Comparison of ENCODE assay signal across 8 cellular contexts in the genomic region with DNA sequence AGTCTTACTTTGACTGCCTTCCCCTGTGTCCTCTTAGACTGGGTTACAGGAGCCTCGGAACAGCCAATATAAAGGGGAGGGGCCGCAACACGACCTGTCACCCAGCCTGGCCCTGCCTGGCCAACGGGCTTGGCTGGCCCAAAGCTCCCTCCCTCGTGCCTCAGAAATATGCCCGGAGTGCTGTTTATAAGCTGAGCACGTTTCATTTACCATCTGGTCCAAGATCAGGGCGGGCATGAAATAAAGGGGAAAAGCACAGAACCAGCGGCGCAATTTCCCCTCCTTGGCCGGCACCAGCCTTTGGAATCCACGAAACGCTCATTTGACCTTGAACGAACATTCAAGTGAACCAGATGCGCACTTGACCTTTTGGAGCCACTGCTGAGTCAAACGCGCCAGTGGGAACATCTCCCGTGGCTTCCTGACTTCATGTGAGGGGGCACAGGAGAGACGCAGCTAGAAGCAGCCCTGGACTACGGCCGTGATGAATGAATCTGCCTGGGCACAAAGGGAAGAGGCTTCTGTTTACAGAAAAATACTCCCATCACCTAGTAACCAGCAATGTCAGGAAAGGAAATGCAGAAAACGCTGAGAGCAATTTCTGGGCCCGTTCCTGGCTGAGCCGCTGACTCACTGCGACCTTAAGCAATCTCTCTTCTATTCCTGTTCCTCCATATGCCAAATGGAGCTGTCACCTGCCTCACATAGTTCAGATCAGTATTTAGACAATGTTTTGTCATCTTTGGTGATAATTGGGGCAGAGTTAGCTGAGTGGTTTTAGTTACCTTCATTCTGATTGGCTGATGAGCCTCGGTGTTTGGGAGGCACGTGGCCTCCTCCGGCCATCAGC. TPM values are rescaled to one million over a fixed set of nuclear protein-coding genes. Genes with fewer than 3 reads are reported as not detected.
DNase-seq lines count a peak whose midpoint lies in the region; ATAC-seq and TF ChIP-seq lines count a peak whose summit lies in the region.

No MANE protein-coding gene starts in this region.

- H3K27me3 Mint-ChIP-seq in Caco-2 (ENCODE audit: insufficient read depth, unreplicated experiment): no peaks in the 10 kb centered on the region

- H3K4me1 ChIP-seq in Caco-2: peaks cover 33% of the 10 kb centered on the region

- POLR2A ChIA-PET in Caco-2 (lab: Charles Lee): interaction anchor here (0.7 kb wide), 1 partner anchor 31 kb away, joined by 4 read pairs; no protein-coding TSS in a partner anchor

- H3K4me3 ChIP-seq in Caco-2 (ENCODE audit: low read depth, low read length) (no peak overlapping the region), foreskin fibroblast (ENCODE audit: low read depth in 1 of 2, low read length in 2 of 2) (peak overlapping the region in 1 of 2 donors; percentile 5)

- intact Hi-C loops in Caco-2 (cut with micrococcal nuclease; ENCODE audit: unreplicated experiment): loop anchor here (1.0 to 5.0 kb wide), 4 partner anchors 10 to 68 kb away; a partner anchor contains a TSS

- H3K27me3 ChIP-seq in Caco-2 (replicated peaks; ENCODE audit: control insufficient read depth, insufficient read depth, low read length): no peaks in the 10 kb centered on the region

- no peak for ATAC-seq in HG02840 (IDR thresholded peaks at IDR 0.05; ENCODE audit: low FRiP score, unreplicated experiment)

- peaks cover 31% of the 10 kb centered on the region for H3K4me1 Mint-ChIP-seq in Caco-2 (ENCODE audit: low read depth, unreplicated experiment)

- TF ChIP-seq CTCF in Caco-2 (IDR thresholded peaks at IDR 0.05; ENCODE audit: insufficient read depth in 1 of 2, low read depth in 1 of 2, low read length in 1 of 2, severe bottlenecking in 1 of 2, unreplicated experiment in 1 of 2) (no peak), VCaP (conservative IDR thresholded peaks at IDR 0.05) (no peak), foreskin fibroblast (IDR thresholded peaks at IDR 0.05; ENCODE audit: low read depth, low read length) (no peak)

- BruUV-seq in Caco-2 (replicated peaks; lab: Mats Ljungman, UMichigan): no TSS peak

- peak overlapping the region; percentile 80 for H3K27ac Mint-ChIP-seq in Caco-2 (ENCODE audit: unreplicated experiment)

- H3K36me3 Mint-ChIP-seq in Caco-2 (ENCODE audit: insufficient read depth, unreplicated experiment): no peaks in the 10 kb centered on the region

- peak overlapping the region; percentile 13; the same call in 1 of the 2 replicates for H3K27ac ChIP-seq in VCaP

- H3K9me3 ChIP-seq in Caco-2: peaks cover 9% of the 10 kb centered on the region; the same call in 1 of the 2 replicates

- DNase-seq in Caco-2: peak; percentile 42 to 48
- DNase-seq in MV-4-11 (lab: John Stamatoyannopoulos, UW): peak; percentile 99
- DNase-seq in foreskin fibroblast: peak; percentile 89 to 94
- peak; percentile 31 for DNase-seq in occipital lobe (lab: John Stamatoyannopoulos, UW)
- DNase-seq in T-helper 9 cell: no peak
- no peak for DNase-seq in activated CD4-positive, CD25-positive, alpha-beta regulatory T cell treated with anti-CD3 and anti-CD28 coated beads, Interleukin-2, amount 50 U/mL, for 72 hours

- no peaks in the 10 kb centered on the region for H3K9me3 Mint-ChIP-seq in Caco-2 (ENCODE audit: unreplicated experiment)

- H3K4me3 Mint-ChIP-seq in Caco-2 (ENCODE audit: unreplicated experiment): no peak overlapping the region

- CTCF ChIA-PET in Caco-2 (lab: Charles Lee): interaction anchor here (0.5 to 2.4 kb wide), 5 partner anchors 18 to 69 kb away, joined by 3 to 22 read pairs (median 3); no protein-coding TSS in a partner anchor

- H3K36me3 ChIP-seq in Caco-2 (ENCODE audit: control insufficient read depth, insufficient read depth, low read length): no peaks in the 10 kb centered on the region

RNA-seq across cellular contexts. Expression of a gene that starts 53.3 kb away (rescaled TPM):
- total RNA-seq in Caco-2 (2022) (9.3 and 10.2 TPM in 2 replicates), occipital lobe (5.6 TPM)

Comparison
In these comparisons a context has a peak if more than half of its experiments do, and no peak if none do; other contexts are left out.
1. DNase-seq: peak in Caco-2 (2 of 2), MV-4-11 (single experiment), foreskin fibroblast (2 of 2) and occipital lobe (single experiment); none in T-helper 9 cell (single experiment) and activated CD4-positive, CD25-positive, alpha-beta regulatory T cell treated with anti-CD3 and anti-CD28 coated beads, Interleukin-2, amount 50 U/mL, for 72 hours (single experiment).